12 cellular contexts compared by ENCODE assay signal in the genomic region with DNA sequence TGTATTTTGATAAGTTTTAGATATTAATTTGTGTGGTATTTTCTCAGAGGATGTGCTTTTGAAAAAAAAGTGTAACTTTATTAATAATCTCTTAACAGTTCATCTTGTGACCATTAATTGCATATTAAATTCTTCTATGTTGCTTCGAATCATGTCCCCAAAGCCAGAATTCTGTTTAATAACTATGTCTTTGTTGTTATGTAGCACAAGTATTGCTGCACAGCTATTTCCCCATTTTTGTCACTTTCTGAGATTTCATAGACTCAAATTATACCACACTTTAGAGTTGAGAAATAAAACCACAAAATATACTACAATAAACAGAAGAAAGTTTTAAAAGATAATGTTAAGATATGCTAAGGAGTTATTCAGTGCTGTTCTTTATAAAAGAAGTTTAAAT. TPM values are rescaled to one million over a fixed set of nuclear protein-coding genes. Genes with fewer than 3 reads are reported as not detected.
DNase-seq lines count a peak whose midpoint lies in the region; ATAC-seq and TF ChIP-seq lines count a peak whose summit lies in the region.
"Had no signal": no experiment of that assay in that cellular context is flagged by ENCODE, and none has a peak within 500 bp of the region (broad histone marks: within the 10 kb centered on the region; RNA-seq: fewer than 3 reads in every experiment).

No MANE protein-coding gene starts in this region.

- H3K27me3 ChIP-seq in right atrium auricular region (no peaks in the 10 kb centered on the region), neural cell (ENCODE audit: insufficient read depth, low read depth, low read length) (peaks cover 12% of the 10 kb centered on the region), vagina (no peaks in the 10 kb centered on the region)

- H3K27ac ChIP-seq in right atrium auricular region (peak overlapping the region; percentile 93 to 94), cingulate gyrus (ENCODE audit: low read depth, low read length) (peak overlapping the region; percentile 51), neural cell (ENCODE audit: low read length) (no peak overlapping the region), vagina (peak overlapping the region; percentile 20)

- H3K79me2 ChIP-seq in neural cell (replicated peaks; ENCODE audit: insufficient read depth, low read length) = no peaks in the 10 kb centered on the region

- no peaks in the 10 kb centered on the region for H3K9me2 ChIP-seq in neural cell (ENCODE audit: insufficient read depth, low read length)

- H3K36me3 ChIP-seq in right atrium auricular region (no peaks in the 10 kb centered on the region), neural cell (ENCODE audit: insufficient read depth, low read length) (no peaks in the 10 kb centered on the region), vagina (no peaks in the 10 kb centered on the region)

- no peaks in the 10 kb centered on the region for H4K20me1 ChIP-seq in neural cell (ENCODE audit: insufficient read depth)

- TF ChIP-seq CTCF in right atrium auricular region (IDR thresholded peaks at IDR 0.05) (no peak), neural cell (IDR thresholded peaks at IDR 0.05; ENCODE audit: poor library complexity, severe bottlenecking) (no peak), vagina (IDR thresholded peaks at IDR 0.05) (no peak)

- no peak overlapping the region for H2AFZ ChIP-seq in neural cell (ENCODE audit: low read depth, low read length)

- intact Hi-C loops in left ventricle myocardium superior (cut with micrococcal nuclease) = loop anchor here (5.0 kb wide), 2 partner anchors 53 to 143 kb away; no protein-coding TSS in a partner anchor
- intact Hi-C loops in vagina (cut with DNase I) = loop anchor here (5.0 to 10.0 kb wide), 2 partner anchors 53 to 145 kb away; no protein-coding TSS in a partner anchor

- TF ChIP-seq RAD21 in neural cell (conservative IDR thresholded peaks at IDR 0.05) = no peak

- no peak overlapping the region for H3K4me2 ChIP-seq in neural cell (ENCODE audit: low read length)

- no peak for ATAC-seq in left ventricle myocardium superior
- no peak for ATAC-seq in GM19035 (IDR thresholded peaks at IDR 0.05; ENCODE audit: unreplicated experiment)
- ATAC-seq in GM18873 (IDR thresholded peaks at IDR 0.05; ENCODE audit: low FRiP score, unreplicated experiment) = no peak

- H3F3A ChIP-seq in neural cell (ENCODE audit: insufficient read depth, low read length, poor library complexity, severe bottlenecking) = no peaks in the 10 kb centered on the region

- TF ChIP-seq EP300 in neural cell (conservative IDR thresholded peaks at IDR 0.05; ENCODE audit: poor library complexity, severe bottlenecking) = no peak

- no peaks in the 10 kb centered on the region for H3K9me3 ChIP-seq in right atrium auricular region
- no peaks in the 10 kb centered on the region for H3K9me3 ChIP-seq in neural cell (ENCODE audit: low read length)
- no peaks in the 10 kb centered on the region for H3K9me3 ChIP-seq in vagina

- no peak overlapping the region for H3K9ac ChIP-seq in neural cell (ENCODE audit: low read length)

- no peak for TF ChIP-seq POLR2A in vagina (IDR thresholded peaks at IDR 0.05)

- H3K4me1 ChIP-seq in right atrium auricular region (peaks cover 0 to 41% of the 10 kb centered on the region in 2 donors), vagina (no peaks in the 10 kb centered on the region)

- DNase-seq in right atrium auricular region (ENCODE audit: low spot score) = no peak
- no peak for DNase-seq in left ventricle myocardium superior
- DNase-seq in vagina (ENCODE audit: extremely low spot score in 2 of 2) = no peak
- DNase-seq in activated CD4-positive, alpha-beta T cell treated with anti-CD3 and anti-CD28 coated beads for 48 hours = no peak
- DNase-seq: ACHN, amygdala, DMS79, NCI-H226 had no signal

- peak overlapping the region; percentile 60 to 62 for H3K4me3 ChIP-seq in right atrium auricular region
- peak overlapping the region; percentile 79 for H3K4me3 ChIP-seq in neural cell (ENCODE audit: low read length)
- H3K4me3 ChIP-seq in vagina = peak overlapping the region; percentile 19 to 67

TF ChIP-seq in neural cell, 6 proteins besides CTCF, POLR2A, EP300 and RAD21:
- TF ChIP-seq, protein P1, sequence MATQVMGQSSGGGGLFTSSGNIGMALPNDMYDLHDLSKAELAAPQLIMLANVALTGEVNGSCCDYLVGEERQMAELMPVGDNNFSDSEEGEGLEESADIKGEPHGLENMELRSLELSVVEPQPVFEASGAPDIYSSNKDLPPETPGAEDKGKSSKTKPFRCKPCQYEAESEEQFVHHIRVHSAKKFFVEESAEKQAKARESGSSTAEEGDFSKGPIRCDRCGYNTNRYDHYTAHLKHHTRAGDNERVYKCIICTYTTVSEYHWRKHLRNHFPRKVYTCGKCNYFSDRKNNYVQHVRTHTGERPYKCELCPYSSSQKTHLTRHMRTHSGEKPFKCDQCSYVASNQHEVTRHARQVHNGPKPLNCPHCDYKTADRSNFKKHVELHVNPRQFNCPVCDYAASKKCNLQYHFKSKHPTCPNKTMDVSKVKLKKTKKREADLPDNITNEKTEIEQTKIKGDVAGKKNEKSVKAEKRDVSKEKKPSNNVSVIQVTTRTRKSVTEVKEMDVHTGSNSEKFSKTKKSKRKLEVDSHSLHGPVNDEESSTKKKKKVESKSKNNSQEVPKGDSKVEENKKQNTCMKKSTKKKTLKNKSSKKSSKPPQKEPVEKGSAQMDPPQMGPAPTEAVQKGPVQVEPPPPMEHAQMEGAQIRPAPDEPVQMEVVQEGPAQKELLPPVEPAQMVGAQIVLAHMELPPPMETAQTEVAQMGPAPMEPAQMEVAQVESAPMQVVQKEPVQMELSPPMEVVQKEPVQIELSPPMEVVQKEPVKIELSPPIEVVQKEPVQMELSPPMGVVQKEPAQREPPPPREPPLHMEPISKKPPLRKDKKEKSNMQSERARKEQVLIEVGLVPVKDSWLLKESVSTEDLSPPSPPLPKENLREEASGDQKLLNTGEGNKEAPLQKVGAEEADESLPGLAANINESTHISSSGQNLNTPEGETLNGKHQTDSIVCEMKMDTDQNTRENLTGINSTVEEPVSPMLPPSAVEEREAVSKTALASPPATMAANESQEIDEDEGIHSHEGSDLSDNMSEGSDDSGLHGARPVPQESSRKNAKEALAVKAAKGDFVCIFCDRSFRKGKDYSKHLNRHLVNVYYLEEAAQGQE (IDR thresholded peaks at IDR 0.05; ENCODE audit: borderline replicate concordance) = no peak
- TF ChIP-seq MXI1 (conservative IDR thresholded peaks at IDR 0.05; ENCODE audit: poor library complexity, severe bottlenecking) = no peak
- TF ChIP-seq POLR2AphosphoS5 (IDR thresholded peaks at IDR 0.05) = no peak
- no peak for TF ChIP-seq SMC3 (conservative IDR thresholded peaks at IDR 0.05; ENCODE audit: poor library complexity)
- no peak for TF ChIP-seq EZH2 (IDR thresholded peaks at IDR 0.05; ENCODE audit: borderline replicate concordance, insufficient read depth, low read length, poor library complexity, severe bottlenecking)
- TF ChIP-seq TAF1 (IDR thresholded peaks at IDR 0.05; ENCODE audit: low read depth) = no peak

RNA-seq across cellular contexts. Expression of gene MEF2C, which starts 2.8 kb away (rescaled TPM):
- total RNA-seq in right atrium auricular region (10 to 100 TPM; 36.1 to 57.5 TPM), left ventricle myocardium superior (51.4 TPM), vagina (22.3 TPM)
- 18.6 and 30.2 TPM in 2 replicates for polyA plus RNA-seq in neural cell
- polyA minus RNA-seq in neural cell = 66.8 and 67.2 TPM in 2 replicates
